Comparison of ENCODE assay signal across 1 cellular context in genomic region chr17:79077587-79077986, GRCh38.
A peak's percentile ranks its signal among the peaks of the same experiment; 100 is the strongest.
TF ChIP-seq lines count a peak whose summit lies in the region.

No MANE protein-coding gene starts in this region.

TF ChIP-seq in K562, 482 proteins besides CTCF, POLR2A, EP300 and RAD21:
- TF ChIP-seq ZNF511 (CRISPR knock-in tag; IDR thresholded peaks at IDR 0.05) = no peak
- no peak for TF ChIP-seq MCM5 (IDR thresholded peaks at IDR 0.05; ENCODE audit: low read depth)
- no peak for TF ChIP-seq NFYB (IDR thresholded peaks at IDR 0.05; ENCODE audit: extremely low read depth, insufficient read length)
- peak; percentile 23; the same call in 1 of the 2 replicates for TF ChIP-seq NFIC (IDR thresholded peaks at IDR 0.05)
TF ChIP-seq in K562: peak in this region for 1.
